In genomic region chr22:20697481-20698113, GRCh38 we compare ENCODE assay signal across 8 cellular contexts.
A peak's percentile ranks its signal among the peaks of the same experiment; 100 is the strongest.
DNase-seq lines count a peak whose midpoint lies in the region; ATAC-seq and TF ChIP-seq lines count a peak whose summit lies in the region.
"Not testable (repeated sequence)": the region's sequence is repeated elsewhere in the genome, so short reads cannot be mapped to it uniquely, and the experiment has no call there.

No MANE protein-coding gene starts in this region.

- not testable (repeated sequence) for H3K9ac ChIP-seq in PC-3 (ENCODE audit: low read length); colonic mucosa (ENCODE audit: low read depth in 2 of 2, low read length in 2 of 2)

- H3K79me2 ChIP-seq in PC-3 (ENCODE audit: low read length): not testable (repeated sequence)

- TF ChIP-seq POLR2A in upper lobe of left lung (IDR thresholded peaks at IDR 0.05): not testable (repeated sequence)

- TF ChIP-seq EP300 in upper lobe of left lung (IDR thresholded peaks at IDR 0.05): not testable (repeated sequence)

- not testable (repeated sequence) for H3K9me3 ChIP-seq in PC-3 (ENCODE audit: low read length); colonic mucosa; psoas muscle; upper lobe of left lung

- H3K4me2 ChIP-seq in PC-3 (ENCODE audit: low read length): peak overlapping the region; percentile 53; the same call in 1 of the 2 replicates

- H3K27ac ChIP-seq in PC-3 (ENCODE audit: low read length); colonic mucosa; psoas muscle: not testable (repeated sequence)
- peak overlapping the region in 2 of 4 donors; percentile 72 to 74 for H3K27ac ChIP-seq in upper lobe of left lung

- intact Hi-C loops in PC-3 (cut with micrococcal nuclease): loop anchor here (2.0 to 10.0 kb wide), 2 partner anchors 91 to 283 kb away; no protein-coding TSS in a partner anchor
- intact Hi-C loops in colonic mucosa (cut with DNase I): loop anchor here (10.0 kb wide), 2 partner anchors 93 to 133 kb away; no protein-coding TSS in a partner anchor
- intact Hi-C loops in psoas muscle (cut with DNase I): loop anchor here (5.0 to 10.0 kb wide), 4 partner anchors 90 to 280 kb away; partner anchors contain the start of gene KLHL22 (in 1 of the 2)

- H3K27me3 ChIP-seq in PC-3 (ENCODE audit: low read length); colonic mucosa; psoas muscle (ENCODE audit: insufficient read depth in 3 of 3, low read length in 2 of 3); upper lobe of left lung: not testable (repeated sequence)

- TF ChIP-seq CTCF in LNCAP (IDR thresholded peaks at IDR 0.05): peak; percentile 61
- TF ChIP-seq CTCF in PC-3 (conservative IDR thresholded peaks at IDR 0.05; ENCODE audit: low read depth, low read length): peak; percentile 58
- TF ChIP-seq CTCF in colonic mucosa (IDR thresholded peaks at IDR 0.05): peak; percentile 56
- peak; percentile 57 for TF ChIP-seq CTCF in psoas muscle (IDR thresholded peaks at IDR 0.05)
- peak in 4 of 6 experiments; percentile 36 to 85 (median 75) for TF ChIP-seq CTCF in upper lobe of left lung (IDR thresholded peaks at IDR 0.05)

- not testable (repeated sequence) for H2AFZ ChIP-seq in PC-3 (ENCODE audit: low read length)

- BruUV-seq in PC-3 (replicated peaks; lab: Mats Ljungman, UMichigan): not testable (repeated sequence)

- not testable (repeated sequence) for H3K4me1 ChIP-seq in PC-3 (ENCODE audit: insufficient read depth, low read length); colonic mucosa; psoas muscle; upper lobe of left lung

- not testable (repeated sequence) for H3F3A ChIP-seq in PC-3 (ENCODE audit: low read length, unreplicated experiment)

- peak; percentile 74 for DNase-seq in ELF-1 (ENCODE audit: low read depth, low spot score)
- DNase-seq in PC-3: peak; percentile 84
- peak; percentile 60 for DNase-seq in activated CD8-positive, alpha-beta memory T cell treated with anti-CD3 and anti-CD28 coated beads for 24 hours
- DNase-seq in colonic mucosa: not testable (repeated sequence)
- peak; percentile 65 for DNase-seq in iPS-NIHi7 (ENCODE audit: extremely low spot score)
- peak in 1 of 2 donors; percentile 90 for DNase-seq in psoas muscle
- DNase-seq in upper lobe of left lung: peak in 1 of 2 donors; percentile 39

- H3K4me3 ChIP-seq in PC-3 (ENCODE audit: low read length); colonic mucosa; psoas muscle: not testable (repeated sequence)
- H3K4me3 ChIP-seq in upper lobe of left lung: peak overlapping the region in 1 of 4 donors; percentile 23

- ATAC-seq in PC-3 (peak; percentile 65), psoas muscle (peak in 2 of 4 donors; percentile 54 to 55), upper lobe of left lung (ENCODE audit: low FRiP score in 2 of 2) (peak in 1 of 2 donors; percentile 68)

- H4K20me1 ChIP-seq in PC-3 (ENCODE audit: low read length): not testable (repeated sequence)

- POLR2A ChIA-PET in PC-3 (lab: Charles Lee; ENCODE audit: unreplicated experiment): not testable (repeated sequence)

- 25 to 35% (median 33%) methylated on average over 12 to 16 of the region's 17 CpGs for WGBS in psoas muscle, 3 donors
- WGBS in upper lobe of left lung, 2 donors: 3% methylated on average over 7 of the region's 17 CpGs; no CpG with 5 or more reads in 1 of the 2 donors

- H3K36me3 ChIP-seq in PC-3 (ENCODE audit: low read depth, low read length); colonic mucosa; psoas muscle (ENCODE audit: insufficient read depth in 1 of 2, low read depth in 1 of 2); upper lobe of left lung: not testable (repeated sequence)

- not testable (repeated sequence) for H3K9me2 ChIP-seq in PC-3 (replicated peaks; ENCODE audit: low read length)

- CTCF ChIA-PET in PC-3 (lab: Charles Lee): not testable (repeated sequence)
